Comparison of ENCODE assay signal across 26 cellular contexts in genomic region chr2:48430528-48430927, GRCh38.
"Had no signal": no experiment of that assay in that cellular context is flagged by ENCODE, and none has a peak within 500 bp of the region (broad histone marks: within the 10 kb centered on the region; RNA-seq: fewer than 3 reads in every experiment).

No MANE protein-coding gene starts in this region.

- ATAC-seq: effector memory CD8-positive, alpha-beta T cell; foreskin keratinocyte; gastroesophageal sphincter; heart left ventricle; left lung; left ventricle myocardium superior; lower lobe of right lung; mucosa of descending colon; naive thymus-derived CD8-positive, alpha-beta T cell had no signal

- H3K4me3 ChIP-seq: colonic mucosa, esophagus muscularis mucosa, gastroesophageal sphincter, heart left ventricle, hepatocyte, left lung, lower lobe of right lung, mucosa of descending colon had no signal

- H3K27ac Mint-ChIP-seq: effector memory CD8-positive, alpha-beta T cell; endodermal cell; immature natural killer cell; mesothelial cell of epicardium; naive B cell had no signal

- FAIRE-seq: endometrium, frontal cortex, kidney had no signal

- H3K4me2 ChIP-seq: hepatocyte had no signal

- H3K9me3 ChIP-seq: colonic mucosa, esophagus muscularis mucosa, gastroesophageal sphincter, heart left ventricle, left lung, lower lobe of right lung, mucosa of descending colon had no signal

- H3K27ac ChIP-seq: colonic mucosa, esophagus muscularis mucosa, foreskin keratinocyte, gastroesophageal sphincter, heart left ventricle, hepatocyte, left lung, lower lobe of right lung had no signal

- H3K36me3 ChIP-seq: colonic mucosa, esophagus muscularis mucosa, gastroesophageal sphincter, heart left ventricle, left lung, lower lobe of right lung had no signal

- H3K9me3 Mint-ChIP-seq: dendritic cell treated with granulocyte-macrophage colony-stimulating factor and Interleukin-4, amounts not matched to agents 40 ng/mL and 50 ng/mL, for 4 days; effector memory CD8-positive, alpha-beta T cell; endodermal cell; immature natural killer cell; mesothelial cell of epicardium; naive B cell; naive thymus-derived CD8-positive, alpha-beta T cell had no signal

- H3K4me3 Mint-ChIP-seq: dendritic cell treated with granulocyte-macrophage colony-stimulating factor and Interleukin-4, amounts not matched to agents 40 ng/mL and 50 ng/mL, for 4 days; effector memory CD8-positive, alpha-beta T cell; endodermal cell; immature natural killer cell; mesothelial cell of epicardium; naive B cell; naive thymus-derived CD8-positive, alpha-beta T cell had no signal

- DNase-seq: colonic mucosa; cortex of kidney; effector CD8-positive, alpha-beta T cell; effector memory CD8-positive, alpha-beta T cell; endodermal cell; foreskin keratinocyte; heart left ventricle; hypothalamus; immature natural killer cell; islet precursor cell; kidney; kidney glomerular epithelial cell; left lung; left ventricle myocardium superior; lower lobe of right lung; mesenchymal stem cell; mucosa of descending colon; naive B cell; naive thymus-derived CD8-positive, alpha-beta T cell had no signal

- H3K4me1 ChIP-seq: colonic mucosa, esophagus muscularis mucosa, gastroesophageal sphincter, lower lobe of right lung had no signal

- H3K36me3 Mint-ChIP-seq: immature natural killer cell; mesothelial cell of epicardium; naive B cell; naive thymus-derived CD8-positive, alpha-beta T cell had no signal

- H2AFZ ChIP-seq: hepatocyte had no signal

- H3K27me3 ChIP-seq: colonic mucosa, esophagus muscularis mucosa, foreskin keratinocyte, gastroesophageal sphincter, heart left ventricle, hepatocyte, left lung had no signal

- H3K79me2 ChIP-seq: hepatocyte had no signal

- H3K4me1 Mint-ChIP-seq: endodermal cell; immature natural killer cell; naive B cell; naive thymus-derived CD8-positive, alpha-beta T cell had no signal

- H3K27me3 Mint-ChIP-seq: dendritic cell treated with granulocyte-macrophage colony-stimulating factor and Interleukin-4, amounts not matched to agents 40 ng/mL and 50 ng/mL, for 4 days; naive B cell had no signal
